8 cellular contexts compared by ENCODE assay signal in the genomic region with DNA sequence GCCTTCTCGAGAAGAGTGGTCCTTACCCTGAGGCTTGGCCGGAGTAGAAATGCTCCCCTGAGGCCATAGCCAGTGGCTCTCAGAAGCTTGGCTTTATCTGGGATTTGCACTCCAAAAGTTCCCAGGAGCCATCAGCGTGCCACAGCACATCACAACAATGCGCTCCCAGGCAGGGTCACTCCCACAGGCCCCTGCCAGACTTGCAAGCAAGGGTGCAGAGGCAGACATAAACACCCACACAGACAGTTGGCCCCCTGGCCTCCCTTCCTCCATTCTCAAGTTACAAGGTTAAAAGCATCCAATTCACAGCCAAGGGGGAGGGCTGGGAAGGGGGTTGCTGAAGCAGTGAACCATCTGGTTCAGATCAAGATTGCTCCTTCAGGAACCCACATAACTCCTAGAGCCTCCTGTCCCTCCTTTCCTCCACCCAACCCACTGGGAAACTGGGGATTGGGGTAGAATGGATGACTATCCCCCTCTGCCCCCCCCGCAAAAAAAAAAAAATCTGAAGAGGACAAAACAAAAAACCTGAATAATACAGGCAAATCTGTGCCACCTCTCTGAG. TPM values are rescaled to one million over a fixed set of nuclear protein-coding genes. Genes with fewer than 3 reads are reported as not detected.
A peak's percentile ranks its signal among the peaks of the same experiment; 100 is the strongest.
DNase-seq lines count a peak whose midpoint lies in the region; ATAC-seq, FAIRE-seq and TF ChIP-seq lines count a peak whose summit lies in the region.

No MANE protein-coding gene starts in this region.

- POLR2A ChIA-PET in activated CD4-positive, alpha-beta T cell treated with anti-CD3 and anti-CD28 coated beads for 36 hours (lab: Charles Lee), result interaction anchor here (1.0 kb wide), 1 partner anchor 9 kb away, joined by 3 read pairs; no protein-coding TSS in a partner anchor

- no peaks in the 10 kb centered on the region for H3K27me3 ChIP-seq in esophagus muscularis mucosa
- H3K27me3 ChIP-seq in pancreas, result no peaks in the 10 kb centered on the region

- no peak for FAIRE-seq in pancreas (lab: Jason Lieb, UNC)

- H3K36me3 Mint-ChIP-seq in activated CD4-positive, alpha-beta T cell treated with anti-CD3 and anti-CD28 coated beads for 36 hours (ENCODE audit: low read depth), result peaks cover 7% of the 10 kb centered on the region

- TF ChIP-seq CTCF in esophagus muscularis mucosa (IDR thresholded peaks at IDR 0.05), result no peak
- no peak for TF ChIP-seq CTCF in pancreas (IDR thresholded peaks at IDR 0.05)

- TF ChIP-seq POLR2A in esophagus muscularis mucosa (IDR thresholded peaks at IDR 0.05; ENCODE audit: low read depth), result no peak

- no peak for ATAC-seq in activated CD4-positive, alpha-beta T cell treated with anti-CD3 and anti-CD28 coated beads for 36 hours
- ATAC-seq in GM18520 (IDR thresholded peaks at IDR 0.05; ENCODE audit: unreplicated experiment) (no peak), pancreas (no peak)

- CTCF ChIA-PET in activated CD4-positive, alpha-beta T cell treated with anti-CD3 and anti-CD28 coated beads for 36 hours (lab: Charles Lee), result interaction anchor here (1.0 kb wide), 1 partner anchor 16 kb away, joined by 3 read pairs; no protein-coding TSS in a partner anchor

- DNase-seq in activated CD4-positive, alpha-beta T cell treated with anti-CD3 and anti-CD28 coated beads for 36 hours, result peak; percentile 26
- no peak for DNase-seq in activated CD4-positive, alpha-beta T cell treated with anti-CD3 and anti-CD28 coated beads, Interleukin-2, amount 50 U/mL, for 1 hour
- no peak for DNase-seq in esophagus muscularis mucosa (ENCODE audit: extremely low spot score)
- DNase-seq in skeletal muscle cell (ENCODE audit: low read depth), result peak; percentile 88
- no peak for DNase-seq in cortex of kidney (lab: John Stamatoyannopoulos, UW)
- DNase-seq in pancreas, result no peak

- peaks cover 53 to 64% (median 61%) of the 10 kb centered on the region in 4 donors for H3K4me1 ChIP-seq in esophagus muscularis mucosa
- peaks cover 0 to 4% (median 0%) of the 10 kb centered on the region in 3 donors for H3K4me1 ChIP-seq in pancreas

- peaks cover 0 to 6% (median 2%) of the 10 kb centered on the region in 4 donors for H3K36me3 ChIP-seq in esophagus muscularis mucosa
- no peaks in the 10 kb centered on the region for H3K36me3 ChIP-seq in pancreas

- H3K27ac Mint-ChIP-seq in activated CD4-positive, alpha-beta T cell treated with anti-CD3 and anti-CD28 coated beads for 36 hours, result peak overlapping the region; percentile 63

- H3K27ac ChIP-seq in esophagus muscularis mucosa (replicated peaks in 1 of 4) (peak overlapping the region; percentile 81 to 87 (median 84)), pancreas (no peak overlapping the region)

- peak overlapping the region; percentile 96 for H3K4me3 Mint-ChIP-seq in activated CD4-positive, alpha-beta T cell treated with anti-CD3 and anti-CD28 coated beads for 36 hours

- WGBS in esophagus muscularis mucosa, result 52% methylated on average over 4 of the region's 5 CpGs
- 83 to 87% methylated on average over 5 of the region's 5 CpGs for WGBS in pancreas, 2 donors

- TF ChIP-seq EP300 in esophagus muscularis mucosa (IDR thresholded peaks at IDR 0.05), result no peak

- H3K4me1 Mint-ChIP-seq in activated CD4-positive, alpha-beta T cell treated with anti-CD3 and anti-CD28 coated beads for 36 hours, result peaks cover 52% of the 10 kb centered on the region

- no peaks in the 10 kb centered on the region for H3K9me3 Mint-ChIP-seq in activated CD4-positive, alpha-beta T cell treated with anti-CD3 and anti-CD28 coated beads for 36 hours (ENCODE audit: low read depth)

- H3K4me3 ChIP-seq in esophagus muscularis mucosa (peak overlapping the region; percentile 84 to 94 (median 86)), skeletal muscle cell (ENCODE audit: low read depth, low read length) (peak overlapping the region; percentile 90), pancreas (no peak overlapping the region)

- intact Hi-C loops in activated CD4-positive, alpha-beta T cell treated with anti-CD3 and anti-CD28 coated beads for 36 hours (cut with DNase I, micrococcal nuclease), result loop anchor here (5.0 to 10.0 kb wide), 2 partner anchors 35 to 368 kb away; a partner anchor contains a TSS
- intact Hi-C loops in esophagus muscularis mucosa (cut with DNase I) (no loop called here), pancreas (cut with DNase I) (no loop called here)

- H3K9me3 ChIP-seq in esophagus muscularis mucosa, result no peaks in the 10 kb centered on the region
- no peaks in the 10 kb centered on the region for H3K9me3 ChIP-seq in pancreas

- H3K27me3 Mint-ChIP-seq in activated CD4-positive, alpha-beta T cell treated with anti-CD3 and anti-CD28 coated beads for 36 hours, result no peaks in the 10 kb centered on the region

TF ChIP-seq in PFSK-1, 5 proteins besides CTCF, POLR2A, EP300 and RAD21:
- TF ChIP-seq SIN3A (IDR thresholded peaks at IDR 0.05; ENCODE audit: borderline replicate concordance, insufficient read depth, low read length), result no peak
- TF ChIP-seq FOXP2 (optimal IDR thresholded peaks at IDR 0.05; ENCODE audit: borderline replicate concordance, extremely low read depth, extremely low read length, insufficient read depth), result peak; percentile 65
- peak; percentile 31; the same call in 1 of the 2 replicates for TF ChIP-seq POLR2AphosphoS5 (IDR thresholded peaks at IDR 0.05; ENCODE audit: low read depth, low read length)
- TF ChIP-seq, protein P1, sequence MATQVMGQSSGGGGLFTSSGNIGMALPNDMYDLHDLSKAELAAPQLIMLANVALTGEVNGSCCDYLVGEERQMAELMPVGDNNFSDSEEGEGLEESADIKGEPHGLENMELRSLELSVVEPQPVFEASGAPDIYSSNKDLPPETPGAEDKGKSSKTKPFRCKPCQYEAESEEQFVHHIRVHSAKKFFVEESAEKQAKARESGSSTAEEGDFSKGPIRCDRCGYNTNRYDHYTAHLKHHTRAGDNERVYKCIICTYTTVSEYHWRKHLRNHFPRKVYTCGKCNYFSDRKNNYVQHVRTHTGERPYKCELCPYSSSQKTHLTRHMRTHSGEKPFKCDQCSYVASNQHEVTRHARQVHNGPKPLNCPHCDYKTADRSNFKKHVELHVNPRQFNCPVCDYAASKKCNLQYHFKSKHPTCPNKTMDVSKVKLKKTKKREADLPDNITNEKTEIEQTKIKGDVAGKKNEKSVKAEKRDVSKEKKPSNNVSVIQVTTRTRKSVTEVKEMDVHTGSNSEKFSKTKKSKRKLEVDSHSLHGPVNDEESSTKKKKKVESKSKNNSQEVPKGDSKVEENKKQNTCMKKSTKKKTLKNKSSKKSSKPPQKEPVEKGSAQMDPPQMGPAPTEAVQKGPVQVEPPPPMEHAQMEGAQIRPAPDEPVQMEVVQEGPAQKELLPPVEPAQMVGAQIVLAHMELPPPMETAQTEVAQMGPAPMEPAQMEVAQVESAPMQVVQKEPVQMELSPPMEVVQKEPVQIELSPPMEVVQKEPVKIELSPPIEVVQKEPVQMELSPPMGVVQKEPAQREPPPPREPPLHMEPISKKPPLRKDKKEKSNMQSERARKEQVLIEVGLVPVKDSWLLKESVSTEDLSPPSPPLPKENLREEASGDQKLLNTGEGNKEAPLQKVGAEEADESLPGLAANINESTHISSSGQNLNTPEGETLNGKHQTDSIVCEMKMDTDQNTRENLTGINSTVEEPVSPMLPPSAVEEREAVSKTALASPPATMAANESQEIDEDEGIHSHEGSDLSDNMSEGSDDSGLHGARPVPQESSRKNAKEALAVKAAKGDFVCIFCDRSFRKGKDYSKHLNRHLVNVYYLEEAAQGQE (IDR thresholded peaks at IDR 0.05; ENCODE audit: insufficient read depth in 1 of 2, low read depth in 2 of 2, low read length in 2 of 2), result no peak
- TF ChIP-seq TAF1 (IDR thresholded peaks at IDR 0.05; ENCODE audit: borderline replicate concordance, insufficient read depth, low read length), result no peak; the same call in 1 of the 2 replicates

RNA-seq across cellular contexts. Expression of a gene that starts 1.8 kb away (rescaled TPM):
- 10 to 100 TPM; 14.8 to 16.6 TPM for total RNA-seq in activated CD4-positive, alpha-beta T cell treated with anti-CD3 and anti-CD28 coated beads for 36 hours
- 28.4 TPM for polyA plus RNA-seq in PFSK-1 (2012; ENCODE audit: insufficient read length, low read depth)
- total RNA-seq in esophagus muscularis mucosa (10 to 100 TPM; 18.6 to 34.9 (median 27.2) TPM), pancreas (10 to 100 TPM in 2 of 6 donors, 1 to 10 TPM in 4; 3.5 to 16.2 (median 4.6) TPM)
- 1 to 10 TPM; 4.2 to 5.8 TPM for polyA plus RNA-seq in pancreas

RNA-seq across cellular contexts. Expression of a gene that starts 17.3 kb away (rescaled TPM):
- 10 to 100 TPM; 10.3 to 13.4 TPM for total RNA-seq in activated CD4-positive, alpha-beta T cell treated with anti-CD3 and anti-CD28 coated beads for 36 hours
- 7.4 TPM for polyA plus RNA-seq in PFSK-1 (2012; ENCODE audit: insufficient read length, low read depth)
- total RNA-seq in esophagus muscularis mucosa (10 to 100 TPM in 3 of 4 donors, 1 to 10 TPM in 1; 8.3 to 13.7 (median 12.3) TPM), pancreas (10 to 100 TPM; 11.7 to 17.0 (median 13.9) TPM)
- polyA plus RNA-seq in pancreas, result 10 to 100 TPM; 30.9 to 33.6 TPM

Comparison
In these comparisons a context has a peak if more than half of its experiments do, and no peak if none do; other contexts are left out.
1. DNase-seq: peak in activated CD4-positive, alpha-beta T cell treated with anti-CD3 and anti-CD28 coated beads for 36 hours (single experiment) and skeletal muscle cell (single experiment); none in activated CD4-positive, alpha-beta T cell treated with anti-CD3 and anti-CD28 coated beads, Interleukin-2, amount 50 U/mL, for 1 hour (single experiment), esophagus muscularis mucosa (single experiment), cortex of kidney (single experiment) and pancreas (0 of 6).
2. H3K27ac ChIP-seq: peak in esophagus muscularis mucosa (4 of 4); none in pancreas (0 of 4).
3. H3K4me3 ChIP-seq: peak in esophagus muscularis mucosa (4 of 4) and skeletal muscle cell (single experiment); none in pancreas (0 of 4).
4. intact Hi-C loops: an anchor here in activated CD4-positive, alpha-beta T cell treated with anti-CD3 and anti-CD28 coated beads for 36 hours (5.0 to 10.0 kb wide); none called in esophagus muscularis mucosa and pancreas.